Comparison of ENCODE assay signal across 9 cellular contexts in genomic region chr9:2465921-2466460, GRCh38.
A peak's percentile ranks its signal among the peaks of the same experiment; 100 is the strongest.
DNase-seq lines count a peak whose midpoint lies in the region; ATAC-seq and TF ChIP-seq lines count a peak whose summit lies in the region.
"Had no signal": no experiment of that assay in that cellular context is flagged by ENCODE, and none has a peak within 500 bp of the region (broad histone marks: within the 10 kb centered on the region; RNA-seq: fewer than 3 reads in every experiment).

No MANE protein-coding gene starts in this region.

- no peaks in the 10 kb centered on the region for H3K36me3 ChIP-seq in DOHH2 (ENCODE audit: control insufficient read depth, low read length)
- H3K36me3 ChIP-seq in PC-9 (ENCODE audit: low read depth) = no peaks in the 10 kb centered on the region
- no peaks in the 10 kb centered on the region for H3K36me3 ChIP-seq in trophoblast cell (ENCODE audit: control insufficient read depth in 1 of 2, insufficient read depth in 2 of 2, low read length in 2 of 2)

- 0 out of 2 replicates have a peak overlapping the region, but pooled peaks have one; percentile 7 for H3K4me2 ChIP-seq in DOHH2 (ENCODE audit: low read length)
- peak overlapping the region; percentile 49 for H3K4me2 ChIP-seq in PC-9
- H3K4me2 ChIP-seq in trophoblast cell (ENCODE audit: low read length) = no peak overlapping the region

- H4K20me1 ChIP-seq in DOHH2 (ENCODE audit: control insufficient read depth, insufficient read depth, low read depth, low read length) = no peaks in the 10 kb centered on the region
- H4K20me1 ChIP-seq in PC-9 (ENCODE audit: insufficient read depth) = no peaks in the 10 kb centered on the region

- no CpG with 5 or more reads among the region's 1 CpG for WGBS in trophoblast cell (ENCODE audit: extremely low coverage, insufficient coverage, insufficient read length)

- no peaks in the 10 kb centered on the region for H3K36me3 Mint-ChIP-seq in activated CD8-positive, alpha-beta memory T cell treated with anti-CD3 and anti-CD28 coated beads, Interleukin-2, amount 10 ng/mL, durations not matched to agents 7 days and 5 days
- H3K36me3 Mint-ChIP-seq in activated CD4-positive, alpha-beta memory T cell treated with anti-CD3 and anti-CD28 coated beads for 36 hours = no peaks in the 10 kb centered on the region
- H3K36me3 Mint-ChIP-seq: activated naive CD8-positive, alpha-beta T cell treated with anti-CD3 and anti-CD28 coated beads, Interleukin-2, amount 10 ng/mL, durations not matched to agents 7 days and 5 days had no signal

- H3K4me3 ChIP-seq in DOHH2 (ENCODE audit: low read length) (no peak overlapping the region), PC-9 (no peak overlapping the region), trophoblast cell (ENCODE audit: low read depth, low read length) (no peak overlapping the region)

- peaks cover 11% of the 10 kb centered on the region for H3K27me3 Mint-ChIP-seq in activated CD8-positive, alpha-beta memory T cell treated with anti-CD3 and anti-CD28 coated beads, Interleukin-2, amount 10 ng/mL, durations not matched to agents 7 days and 5 days
- H3K27me3 Mint-ChIP-seq in activated CD4-positive, alpha-beta memory T cell treated with anti-CD3 and anti-CD28 coated beads for 36 hours = peaks cover 11% of the 10 kb centered on the region

- CTCF ChIA-PET in PC-9 (lab: Charles Lee) = no interaction called here
- CTCF ChIA-PET in activated CD8-positive, alpha-beta memory T cell treated with anti-CD3 and anti-CD28 coated beads, Interleukin-2, amount 10 ng/mL, durations not matched to agents 7 days and 5 days (lab: Charles Lee) = interaction anchor here (0.9 kb wide), 1 partner anchor 262 kb away, joined by 3 read pairs; no protein-coding TSS in a partner anchor
- CTCF ChIA-PET in activated CD4-positive, alpha-beta memory T cell treated with anti-CD3 and anti-CD28 coated beads for 36 hours (lab: Charles Lee) = interaction anchor here (0.6 to 0.7 kb wide), 2 partner anchors 13 to 20 kb away, joined by 3 to 4 read pairs; no protein-coding TSS in a partner anchor

- H3K4ac ChIP-seq in trophoblast cell (ENCODE audit: low read depth, low read length) = no peak overlapping the region

- H3K79me2 ChIP-seq in DOHH2 (ENCODE audit: control insufficient read depth, low read length) (no peaks in the 10 kb centered on the region), PC-9 (ENCODE audit: low read depth) (no peaks in the 10 kb centered on the region), trophoblast cell (ENCODE audit: control insufficient read depth, insufficient read depth, low read length, poor library complexity) (no peaks in the 10 kb centered on the region)

- no peak overlapping the region for H2BK120ac ChIP-seq in trophoblast cell (ENCODE audit: insufficient read depth, low read length, poor library complexity)

- no peak overlapping the region for H4K12ac ChIP-seq in trophoblast cell (ENCODE audit: low read depth, low read length)

- H3K23ac ChIP-seq in trophoblast cell (ENCODE audit: low read length) = no peak overlapping the region

- no TSS peak for BruUV-seq in PC-9 (replicated peaks; lab: Mats Ljungman, UMichigan)

- H3K9me3 ChIP-seq in DOHH2 (ENCODE audit: control insufficient read depth, insufficient read depth, low read length) (no peaks in the 10 kb centered on the region), PC-9 (ENCODE audit: insufficient read depth, low read depth) (no peaks in the 10 kb centered on the region), trophoblast cell (ENCODE audit: insufficient read depth, low read depth, low read length) (no peaks in the 10 kb centered on the region)

- H3K27ac ChIP-seq in DOHH2 (ENCODE audit: low read depth, low read length) (no peak overlapping the region), PC-9 (peak overlapping the region; percentile 51), trophoblast cell (ENCODE audit: low read depth, low read length) (peak overlapping the region; percentile 72)

- H3K9me2 ChIP-seq in DOHH2 (replicated peaks; ENCODE audit: control insufficient read depth, low read length) (no peaks in the 10 kb centered on the region), PC-9 (ENCODE audit: insufficient read depth) (no peaks in the 10 kb centered on the region)

- ATAC-seq in GM19395 (IDR thresholded peaks at IDR 0.05; ENCODE audit: unreplicated experiment) = peak; percentile 99
- peak; percentile 92 for ATAC-seq in HG03139 (IDR thresholded peaks at IDR 0.05; ENCODE audit: unreplicated experiment)
- ATAC-seq in activated CD8-positive, alpha-beta memory T cell treated with anti-CD3 and anti-CD28 coated beads, Interleukin-2, amount 10 ng/mL, durations not matched to agents 7 days and 5 days = no peak

- no peak overlapping the region for H4K8ac ChIP-seq in trophoblast cell (ENCODE audit: low read depth, low read length)

- H3K27ac Mint-ChIP-seq in activated CD8-positive, alpha-beta memory T cell treated with anti-CD3 and anti-CD28 coated beads, Interleukin-2, amount 10 ng/mL, durations not matched to agents 7 days and 5 days = no peak overlapping the region
- H3K27ac Mint-ChIP-seq in activated CD4-positive, alpha-beta memory T cell treated with anti-CD3 and anti-CD28 coated beads for 36 hours = no peak overlapping the region
- H3K27ac Mint-ChIP-seq: activated naive CD8-positive, alpha-beta T cell treated with anti-CD3 and anti-CD28 coated beads, Interleukin-2, amount 10 ng/mL, durations not matched to agents 7 days and 5 days had no signal

- H3K4me1 ChIP-seq in DOHH2 (ENCODE audit: control insufficient read depth, low read length) (peaks cover 25% of the 10 kb centered on the region), PC-9 (replicated peaks; ENCODE audit: insufficient read depth) (peaks cover 16% of the 10 kb centered on the region), trophoblast cell (ENCODE audit: control insufficient read depth in 1 of 2, insufficient read depth in 2 of 2, low read length in 2 of 2) (peaks cover 7 to 10% of the 10 kb centered on the region in 2 experiments)

- no peak for TF ChIP-seq CTCF in DOHH2 (IDR thresholded peaks at IDR 0.05; ENCODE audit: low read depth, low read length, poor library complexity, severe bottlenecking)
- no peak for TF ChIP-seq CTCF in PC-9 (conservative IDR thresholded peaks at IDR 0.05)

- peaks cover 3% of the 10 kb centered on the region for H3K79me1 ChIP-seq in trophoblast cell (ENCODE audit: low read length)

- peak in 1 of 2 experiments; percentile 83 for DNase-seq in PC-9
- peak; percentile 73 to 90 for DNase-seq in trophoblast cell
- DNase-seq in SW 1271 (lab: John Stamatoyannopoulos, UW) = no peak
- no peak for DNase-seq in activated CD8-positive, alpha-beta memory T cell treated with anti-CD3 and anti-CD28 coated beads, Interleukin-2, amount 10 ng/mL, durations not matched to agents 7 days and 5 days
- DNase-seq in activated CD4-positive, alpha-beta memory T cell treated with anti-CD3 and anti-CD28 coated beads for 36 hours = no peak
- DNase-seq: activated naive CD8-positive, alpha-beta T cell treated with anti-CD3 and anti-CD28 coated beads, Interleukin-2, amount 10 ng/mL, durations not matched to agents 7 days and 5 days had no signal

- H3K4me1 Mint-ChIP-seq in activated CD8-positive, alpha-beta memory T cell treated with anti-CD3 and anti-CD28 coated beads, Interleukin-2, amount 10 ng/mL, durations not matched to agents 7 days and 5 days = no peaks in the 10 kb centered on the region
- H3K4me1 Mint-ChIP-seq in activated CD4-positive, alpha-beta memory T cell treated with anti-CD3 and anti-CD28 coated beads for 36 hours (ENCODE audit: low read depth) = no peaks in the 10 kb centered on the region
- H3K4me1 Mint-ChIP-seq: activated naive CD8-positive, alpha-beta T cell treated with anti-CD3 and anti-CD28 coated beads, Interleukin-2, amount 10 ng/mL, durations not matched to agents 7 days and 5 days had no signal

- H3K9me3 Mint-ChIP-seq in activated CD8-positive, alpha-beta memory T cell treated with anti-CD3 and anti-CD28 coated beads, Interleukin-2, amount 10 ng/mL, durations not matched to agents 7 days and 5 days (ENCODE audit: low read depth) = peaks cover 2% of the 10 kb centered on the region
- peaks cover 3% of the 10 kb centered on the region for H3K9me3 Mint-ChIP-seq in activated CD4-positive, alpha-beta memory T cell treated with anti-CD3 and anti-CD28 coated beads for 36 hours
- H3K9me3 Mint-ChIP-seq: activated naive CD8-positive, alpha-beta T cell treated with anti-CD3 and anti-CD28 coated beads, Interleukin-2, amount 10 ng/mL, durations not matched to agents 7 days and 5 days had no signal

- H3K9ac ChIP-seq in trophoblast cell (ENCODE audit: low read length) = no peak overlapping the region

- intact Hi-C loops in PC-9 (cut with micrococcal nuclease; ENCODE audit: unreplicated experiment) = loop anchor here (1.0 to 5.0 kb wide), 4 partner anchors 54 to 174 kb away; partner anchors contain the start of gene VLDLR
- intact Hi-C loops in activated CD4-positive, alpha-beta memory T cell treated with anti-CD3 and anti-CD28 coated beads for 36 hours (cut with micrococcal nuclease) = no loop called here

- no peak overlapping the region for H3K4me3 Mint-ChIP-seq in activated CD8-positive, alpha-beta memory T cell treated with anti-CD3 and anti-CD28 coated beads, Interleukin-2, amount 10 ng/mL, durations not matched to agents 7 days and 5 days
- no peak overlapping the region for H3K4me3 Mint-ChIP-seq in activated CD4-positive, alpha-beta memory T cell treated with anti-CD3 and anti-CD28 coated beads for 36 hours
- H3K4me3 Mint-ChIP-seq: activated naive CD8-positive, alpha-beta T cell treated with anti-CD3 and anti-CD28 coated beads, Interleukin-2, amount 10 ng/mL, durations not matched to agents 7 days and 5 days had no signal

- H3K27me3 ChIP-seq in DOHH2 (ENCODE audit: control insufficient read depth, low read length) = no peaks in the 10 kb centered on the region; the same call in 1 of the 2 replicates
- H3K27me3 ChIP-seq in PC-9 (ENCODE audit: insufficient read depth, low read depth) = no peaks in the 10 kb centered on the region
- H3K27me3 ChIP-seq in trophoblast cell (ENCODE audit: insufficient read depth, low read length) = no peaks in the 10 kb centered on the region

- H3K14ac ChIP-seq in trophoblast cell (ENCODE audit: low read length) = no peak overlapping the region

- no peak overlapping the region for H4K91ac ChIP-seq in trophoblast cell (ENCODE audit: low read depth, low read length)

- POLR2A ChIA-PET in PC-9 (lab: Charles Lee; ENCODE audit: unreplicated experiment) = interaction anchor here (0.5 to 0.7 kb wide), 3 partner anchors 52 to 223 kb away, joined by 3 to 6 read pairs (median 4); no protein-coding TSS in a partner anchor
- POLR2A ChIA-PET in activated CD4-positive, alpha-beta memory T cell treated with anti-CD3 and anti-CD28 coated beads for 36 hours (lab: Charles Lee) = no interaction called here

- no peak overlapping the region for H2BK5ac ChIP-seq in trophoblast cell (ENCODE audit: low read depth, low read length, poor library complexity)

- H2AK5ac ChIP-seq in trophoblast cell (ENCODE audit: low read length) = no peak overlapping the region

- H3F3A ChIP-seq in DOHH2 (ENCODE audit: control insufficient read depth, insufficient read depth) = no peaks in the 10 kb centered on the region
- H3F3A ChIP-seq in PC-9 (ENCODE audit: insufficient read depth, low read depth) = no peaks in the 10 kb centered on the region

- H2AFZ ChIP-seq in PC-9 (no peak overlapping the region), trophoblast cell (ENCODE audit: insufficient read depth, low read length, poor library complexity) (no peak overlapping the region)

- no peak overlapping the region for H3K18ac ChIP-seq in trophoblast cell (ENCODE audit: low read length)

- no peak overlapping the region for H2BK12ac ChIP-seq in trophoblast cell (ENCODE audit: low read length)

Comparison
In these comparisons a context has a peak if more than half of its experiments do, and no peak if none do; other contexts are left out.
1. DNase-seq: peak in trophoblast cell (2 of 2); none in SW 1271 (0 of 2), activated CD8-positive, alpha-beta memory T cell treated with anti-CD3 and anti-CD28 coated beads, Interleukin-2, amount 10 ng/mL, durations not matched to agents 7 days and 5 days (single experiment) and activated CD4-positive, alpha-beta memory T cell treated with anti-CD3 and anti-CD28 coated beads for 36 hours (single experiment).